20 cellular contexts compared by ENCODE assay signal in the genomic region with DNA sequence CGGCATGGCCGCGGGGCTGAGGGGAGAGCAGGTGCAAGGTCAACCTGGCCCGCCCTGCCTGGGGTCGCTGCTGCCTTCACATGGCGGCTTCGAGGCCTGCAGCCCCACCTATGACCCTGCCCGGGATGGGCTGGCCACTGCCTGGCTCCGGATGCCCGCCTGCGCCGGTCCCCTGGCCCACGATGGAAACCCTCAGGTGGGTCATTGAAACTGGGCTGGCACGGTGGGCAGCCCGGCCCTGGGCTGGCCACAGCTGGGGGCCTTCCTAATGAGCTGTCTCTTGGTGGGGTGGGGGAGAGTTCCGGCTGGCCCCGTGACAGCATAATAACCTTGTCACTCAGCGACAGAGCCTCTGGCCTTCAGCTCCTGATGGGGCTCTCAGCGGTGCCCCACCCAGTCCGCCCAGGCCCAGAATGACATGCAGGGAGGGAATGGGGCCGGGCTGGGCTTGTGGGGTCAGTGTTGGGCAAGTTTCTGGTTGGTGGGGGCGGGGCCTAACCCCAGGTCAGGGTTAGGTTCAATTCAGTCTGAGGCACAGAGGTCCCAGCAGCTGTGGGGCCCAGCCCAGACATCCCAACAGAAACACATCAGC. TPM values are rescaled to one million over a fixed set of nuclear protein-coding genes. Genes with fewer than 3 reads are reported as not detected.
"Had no signal": no experiment of that assay in that cellular context is flagged by ENCODE, and none has a peak within 500 bp of the region (broad histone marks: within the 10 kb centered on the region; RNA-seq: fewer than 3 reads in every experiment).

A gene (minus strand): TSS at position 270 of the 592 bp plus-strand sequence. CDS start 264 bp downstream, at position 6.

- H3K9me3 Mint-ChIP-seq: activated naive CD4-positive, alpha-beta T cell treated with anti-CD3 and anti-CD28 coated beads, Interleukin-2, amount 50 U/mL, for 24 hours; natural killer cell treated with Interleukin-12 subunit alpha and Interleukin-12 subunit beta and Interleukin-15 and Interleukin-18, amount 100 ng/mL, for 72 hours; T-helper 1 cell treated with Interleukin-12 subunit alpha and Interleukin-12 subunit beta and Interleukin-4 antibody, amounts not matched to agents 30 μg/mL and 1 μg/mL, for 36 hours had no signal

- H3K9me3 ChIP-seq: breast epithelium, esophagus squamous epithelium, lower lobe of right lung, tibial nerve had no signal

- H3K27me3 Mint-ChIP-seq: activated naive CD4-positive, alpha-beta T cell treated with anti-CD3 and anti-CD28 coated beads, Interleukin-2, amount 50 U/mL, for 24 hours; natural killer cell treated with Interleukin-12 subunit alpha and Interleukin-12 subunit beta and Interleukin-15 and Interleukin-18, amount 100 ng/mL, for 72 hours had no signal

- DNase-seq: activated CD4-positive, alpha-beta T cell treated with anti-CD3 and anti-CD28 coated beads for 1 hour; activated CD4-positive, alpha-beta T cell treated with anti-CD3 and anti-CD28 coated beads, Interleukin-2, amount 50 U/mL, for 48 hours; activated gamma-delta T cell; cerebellar nuclear complex; effector CD4-positive, alpha-beta T cell; esophagus squamous epithelium; left colon; lower lobe of right lung; occipital lobe; retina; stimulated activated CD4-positive, alpha-beta T cell treated with anti-CD3 and anti-CD28 coated beads, Interleukin-12 subunit alpha, Interleukin-12 subunit beta, amount 100 ng/mL, for 4 hours; stimulated activated CD4-positive, alpha-beta T cell treated with anti-CD3 and anti-CD28 coated beads, Interleukin-1b, Interleukin-23, amount 100 ng/mL, for 48 hours; stimulated activated naive CD4-positive, alpha-beta T cell treated with Interleukin-2 at 50 U/mL for 16 hours had no signal

- H3K4me3 Mint-ChIP-seq: activated naive CD4-positive, alpha-beta T cell treated with anti-CD3 and anti-CD28 coated beads, Interleukin-2, amount 50 U/mL, for 24 hours; natural killer cell treated with Interleukin-12 subunit alpha and Interleukin-12 subunit beta and Interleukin-15 and Interleukin-18, amount 100 ng/mL, for 72 hours; T-helper 1 cell treated with Interleukin-12 subunit alpha and Interleukin-12 subunit beta and Interleukin-4 antibody, amounts not matched to agents 30 μg/mL and 1 μg/mL, for 36 hours had no signal

- H3K4me3 ChIP-seq: breast epithelium, esophagus squamous epithelium, hepatocyte, lower lobe of right lung, tibial nerve had no signal

- H3K4me1 ChIP-seq: breast epithelium, lower lobe of right lung, tibial nerve had no signal

- H2AFZ ChIP-seq: hepatocyte had no signal

- H3K4me2 ChIP-seq: hepatocyte had no signal

- H3K27ac ChIP-seq: breast epithelium, esophagus squamous epithelium, hepatocyte, lower lobe of right lung, tibial nerve had no signal

- H3K36me3 ChIP-seq: breast epithelium, esophagus squamous epithelium, lower lobe of right lung, tibial nerve had no signal

- H3K27me3 ChIP-seq: hepatocyte had no signal

- H3K27ac Mint-ChIP-seq: activated naive CD4-positive, alpha-beta T cell treated with anti-CD3 and anti-CD28 coated beads, Interleukin-2, amount 50 U/mL, for 24 hours; natural killer cell treated with Interleukin-12 subunit alpha and Interleukin-12 subunit beta and Interleukin-15 and Interleukin-18, amount 100 ng/mL, for 72 hours; T-helper 1 cell treated with Interleukin-12 subunit alpha and Interleukin-12 subunit beta and Interleukin-4 antibody, amounts not matched to agents 30 μg/mL and 1 μg/mL, for 36 hours had no signal

- H3K36me3 Mint-ChIP-seq: activated naive CD4-positive, alpha-beta T cell treated with anti-CD3 and anti-CD28 coated beads, Interleukin-2, amount 50 U/mL, for 24 hours; natural killer cell treated with Interleukin-12 subunit alpha and Interleukin-12 subunit beta and Interleukin-15 and Interleukin-18, amount 100 ng/mL, for 72 hours had no signal

- ATAC-seq: left colon, lower lobe of right lung had no signal

RNA-seq across cellular contexts. Expression of the gene that starts here (rescaled TPM):
- total RNA-seq: breast epithelium; esophagus squamous epithelium; natural killer cell treated with Interleukin-12 subunit alpha and Interleukin-12 subunit beta and Interleukin-15 and Interleukin-18, amount 100 ng/mL, for 72 hours; subcutaneous adipose tissue had no signal
